In the genomic region with DNA sequence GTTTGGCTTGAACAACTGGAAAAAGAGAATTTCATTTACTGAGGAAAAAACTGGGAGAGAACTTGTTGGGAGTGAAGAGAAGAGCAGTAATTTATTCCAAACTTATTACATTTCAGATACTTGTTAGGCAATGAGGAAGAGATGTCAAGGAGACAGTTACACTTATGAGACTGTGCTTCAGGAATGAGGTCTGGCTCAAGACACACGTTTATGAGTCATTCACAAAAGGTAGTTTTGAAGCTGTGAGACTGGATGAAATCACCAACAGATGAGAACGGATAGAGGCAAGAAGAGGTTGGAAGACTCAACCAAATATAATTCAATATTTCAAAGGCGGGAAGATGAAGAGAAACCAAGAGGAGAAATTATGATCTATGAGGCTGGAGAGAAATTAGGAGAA, we compare ENCODE assay signal across 16 cellular contexts.
"Had no signal": no experiment of that assay in that cellular context is flagged by ENCODE, and none has a peak within 500 bp of the region (broad histone marks: within the 10 kb centered on the region; RNA-seq: fewer than 3 reads in every experiment).

No MANE protein-coding gene starts in this region.

- H3K4me3 ChIP-seq: colonic mucosa, thyroid gland had no signal

- H3K27me3 Mint-ChIP-seq: activated naive CD4-positive, alpha-beta T cell treated with anti-CD3 and anti-CD28 coated beads, Interleukin-2, amount 10 ng/mL, durations not matched to agents 7 days and 5 days; stimulated activated naive B cell treated with anti-CD40 and anti-IgM and Interleukin-4, amounts not matched to agents 10 μg/mL and 1 μg/mL and 100 μg/mL, for 72 hours had no signal

- ATAC-seq: natural killer cell; SK-N-SH treated with all-trans-retinoic acid at 6 μM for 48 hours; stimulated activated naive B cell treated with anti-CD40 and anti-IgM and Interleukin-4, amounts not matched to agents 10 μg/mL and 1 μg/mL and 100 μg/mL, for 72 hours had no signal

- H3K27me3 ChIP-seq: colonic mucosa, neutrophil, thyroid gland had no signal

- H3K4me3 Mint-ChIP-seq: activated naive CD4-positive, alpha-beta T cell treated with anti-CD3 and anti-CD28 coated beads, Interleukin-2, amount 10 ng/mL, durations not matched to agents 7 days and 5 days; natural killer cell; stimulated activated naive B cell treated with anti-CD40 and anti-IgM and Interleukin-4, amounts not matched to agents 10 μg/mL and 1 μg/mL and 100 μg/mL, for 72 hours had no signal

- H3K4me1 ChIP-seq: colonic mucosa, thyroid gland had no signal

- H3K36me3 ChIP-seq: colonic mucosa, neutrophil, thyroid gland had no signal

- H3K9me3 Mint-ChIP-seq: activated naive CD4-positive, alpha-beta T cell treated with anti-CD3 and anti-CD28 coated beads, Interleukin-2, amount 10 ng/mL, durations not matched to agents 7 days and 5 days; activated T-helper 2 cell treated with anti-CD3 and anti-CD28 coated beads, Interferon-gamma antibody, Interleukin-2, Interleukin-4, amounts not matched to agents 10 μg/mL and 5 μg/mL and 100 μg/mL, durations not matched to agents 14 hours and 24 hours and 36 hours had no signal

- H3K4me1 Mint-ChIP-seq: activated naive CD4-positive, alpha-beta T cell treated with anti-CD3 and anti-CD28 coated beads, Interleukin-2, amount 10 ng/mL, durations not matched to agents 7 days and 5 days; natural killer cell; stimulated activated naive B cell treated with anti-CD40 and anti-IgM and Interleukin-4, amounts not matched to agents 10 μg/mL and 1 μg/mL and 100 μg/mL, for 72 hours had no signal

- H3K27ac Mint-ChIP-seq: activated naive CD4-positive, alpha-beta T cell treated with anti-CD3 and anti-CD28 coated beads, Interleukin-2, amount 10 ng/mL, durations not matched to agents 7 days and 5 days; activated T-helper 2 cell treated with anti-CD3 and anti-CD28 coated beads, Interferon-gamma antibody, Interleukin-2, Interleukin-4, amounts not matched to agents 10 μg/mL and 5 μg/mL and 100 μg/mL, durations not matched to agents 14 hours and 24 hours and 36 hours; natural killer cell; stimulated activated naive B cell treated with anti-CD40 and anti-IgM and Interleukin-4, amounts not matched to agents 10 μg/mL and 1 μg/mL and 100 μg/mL, for 72 hours had no signal

- DNase-seq: activated CD4-positive, alpha-beta T cell treated with anti-CD3 and anti-CD28 coated beads, Interleukin-2, amount 50 U/mL, for 4 hours; activated CD4-positive, CD25-positive, alpha-beta regulatory T cell treated with anti-CD3 and anti-CD28 coated beads, Interleukin-2, amount 50 U/mL, for 72 hours; activated naive CD4-positive, alpha-beta T cell treated with anti-CD3 and anti-CD28 coated beads, Interleukin-2, amount 10 ng/mL, durations not matched to agents 7 days and 5 days; caudate nucleus; colonic mucosa; foreskin melanocyte; head of caudate nucleus; natural killer cell; retina; stimulated activated CD4-positive, alpha-beta T cell treated with anti-CD3 and anti-CD28 coated beads, Interleukin-2, amount 100 ng/mL, for 48 hours; stimulated activated naive B cell treated with anti-CD40 and anti-IgM and Interleukin-4, amounts not matched to agents 10 μg/mL and 1 μg/mL and 100 μg/mL, for 72 hours; T-helper 1 cell; thyroid gland had no signal

- H3K27ac ChIP-seq: colonic mucosa, neutrophil, thyroid gland had no signal

- H3K36me3 Mint-ChIP-seq: activated naive CD4-positive, alpha-beta T cell treated with anti-CD3 and anti-CD28 coated beads, Interleukin-2, amount 10 ng/mL, durations not matched to agents 7 days and 5 days; natural killer cell; stimulated activated naive B cell treated with anti-CD40 and anti-IgM and Interleukin-4, amounts not matched to agents 10 μg/mL and 1 μg/mL and 100 μg/mL, for 72 hours had no signal

- H3K9me3 ChIP-seq: colonic mucosa, neutrophil, thyroid gland had no signal
